12 cellular contexts compared by ENCODE assay signal in genomic region chr7:36021367-36021766, GRCh38.
DNase-seq lines count a peak whose midpoint lies in the region; ATAC-seq and TF ChIP-seq lines count a peak whose summit lies in the region.
"Had no signal": no experiment of that assay in that cellular context is flagged by ENCODE, and none has a peak within 500 bp of the region (broad histone marks: within the 10 kb centered on the region; RNA-seq: fewer than 3 reads in every experiment).

No MANE protein-coding gene starts in this region.

- H3K4me3 ChIP-seq in PC-3 (ENCODE audit: low read length) (no peak overlapping the region), fibroblast of mammary gland (ENCODE audit: control insufficient read depth, low read depth, low read length) (no peak overlapping the region)

- H3K36me3 Mint-ChIP-seq in activated naive CD8-positive, alpha-beta T cell treated with anti-CD3 and anti-CD28 coated beads, Interleukin-2, amount 50 U/mL, for 24 hours (ENCODE audit: low read depth): no peaks in the 10 kb centered on the region
- no peaks in the 10 kb centered on the region for H3K36me3 Mint-ChIP-seq in activated naive CD8-positive, alpha-beta T cell treated with anti-CD3 and anti-CD28 coated beads for 36 hours
- H3K36me3 Mint-ChIP-seq: brain; CD8-positive, alpha-beta T cell; memory B cell had no signal

- H3K9me2 ChIP-seq in PC-3 (replicated peaks; ENCODE audit: low read length): no peaks in the 10 kb centered on the region

- no peaks in the 10 kb centered on the region for H3K36me3 ChIP-seq in PC-3 (ENCODE audit: low read depth, low read length)

- CTCF ChIA-PET in PC-3 (lab: Charles Lee): no interaction called here

- peak; percentile 19 for DNase-seq in activated naive CD8-positive, alpha-beta T cell treated with anti-CD3 and anti-CD28 coated beads, Interleukin-2, amount 50 U/mL, for 24 hours
- no peak for DNase-seq in activated naive CD8-positive, alpha-beta T cell treated with anti-CD3 and anti-CD28 coated beads for 36 hours
- peak; percentile 53 for DNase-seq in PC-3
- DNase-seq in fibroblast of mammary gland (ENCODE audit: low read depth): peak; percentile 53
- no peak for DNase-seq in stimulated activated naive CD8-positive, alpha-beta T cell treated with anti-CD3 and anti-CD28 coated beads, Interleukin-15, amount 100 ng/mL, for 72 hours
- no peak for DNase-seq in anterior cingulate cortex (lab: John Stamatoyannopoulos, UW)
- no peak for DNase-seq in NCI-H2196 treated with DMSO at 0.1 percent for 48 hours (lab: John Stamatoyannopoulos, UW; ENCODE audit: unreplicated experiment)
- no peak for DNase-seq in SIG-M5 (lab: John Stamatoyannopoulos, UW)
- DNase-seq: T-helper 17 cell had no signal

- ATAC-seq in activated naive CD8-positive, alpha-beta T cell treated with anti-CD3 and anti-CD28 coated beads, Interleukin-2, amount 50 U/mL, for 24 hours: no peak
- peak; percentile 56; the same call in 1 of the 2 replicates for ATAC-seq in PC-3
- peak; percentile 15 for ATAC-seq in stimulated activated naive CD8-positive, alpha-beta T cell treated with anti-CD3 and anti-CD28 coated beads, Interleukin-15, amount 100 ng/mL, for 72 hours
- ATAC-seq: CD8-positive, alpha-beta T cell; T-helper 17 cell had no signal

- H3K27ac ChIP-seq in PC-3 (ENCODE audit: low read length): no peak overlapping the region

- POLR2A ChIA-PET in PC-3 (lab: Charles Lee; ENCODE audit: unreplicated experiment): interaction anchor here (0.6 kb wide), 1 partner anchor 8 kb away, joined by 3 read pairs; no protein-coding TSS in a partner anchor

- no peaks in the 10 kb centered on the region for H3F3A ChIP-seq in PC-3 (ENCODE audit: low read length, unreplicated experiment)

- no peaks in the 10 kb centered on the region for H3K4me1 Mint-ChIP-seq in activated naive CD8-positive, alpha-beta T cell treated with anti-CD3 and anti-CD28 coated beads, Interleukin-2, amount 50 U/mL, for 24 hours
- H3K4me1 Mint-ChIP-seq in activated naive CD8-positive, alpha-beta T cell treated with anti-CD3 and anti-CD28 coated beads for 36 hours: no peaks in the 10 kb centered on the region
- no peaks in the 10 kb centered on the region for H3K4me1 Mint-ChIP-seq in stimulated activated naive CD8-positive, alpha-beta T cell treated with anti-CD3 and anti-CD28 coated beads, Interleukin-15, amount 100 ng/mL, for 72 hours
- H3K4me1 Mint-ChIP-seq: memory B cell had no signal

- intact Hi-C loops in PC-3 (cut with micrococcal nuclease): no loop called here

- no peaks in the 10 kb centered on the region for H3K79me2 ChIP-seq in PC-3 (ENCODE audit: low read length)

- H3K9ac ChIP-seq in PC-3 (ENCODE audit: low read length): no peak overlapping the region

- no peaks in the 10 kb centered on the region for H4K20me1 ChIP-seq in PC-3 (ENCODE audit: low read length)

- H3K4me2 ChIP-seq in PC-3 (ENCODE audit: low read length): no peak overlapping the region

- no peak overlapping the region for H3K27ac Mint-ChIP-seq in activated naive CD8-positive, alpha-beta T cell treated with anti-CD3 and anti-CD28 coated beads, Interleukin-2, amount 50 U/mL, for 24 hours
- no peak overlapping the region for H3K27ac Mint-ChIP-seq in activated naive CD8-positive, alpha-beta T cell treated with anti-CD3 and anti-CD28 coated beads for 36 hours
- no peak overlapping the region for H3K27ac Mint-ChIP-seq in stimulated activated naive CD8-positive, alpha-beta T cell treated with anti-CD3 and anti-CD28 coated beads, Interleukin-15, amount 100 ng/mL, for 72 hours
- H3K27ac Mint-ChIP-seq: CD8-positive, alpha-beta T cell; memory B cell; T-helper 17 cell had no signal

- no peaks in the 10 kb centered on the region for H3K9me3 Mint-ChIP-seq in activated naive CD8-positive, alpha-beta T cell treated with anti-CD3 and anti-CD28 coated beads, Interleukin-2, amount 50 U/mL, for 24 hours
- no peaks in the 10 kb centered on the region for H3K9me3 Mint-ChIP-seq in activated naive CD8-positive, alpha-beta T cell treated with anti-CD3 and anti-CD28 coated beads for 36 hours
- no peaks in the 10 kb centered on the region for H3K9me3 Mint-ChIP-seq in stimulated activated naive CD8-positive, alpha-beta T cell treated with anti-CD3 and anti-CD28 coated beads, Interleukin-15, amount 100 ng/mL, for 72 hours
- H3K9me3 Mint-ChIP-seq: CD8-positive, alpha-beta T cell; memory B cell had no signal

- no peaks in the 10 kb centered on the region for H3K4me1 ChIP-seq in PC-3 (ENCODE audit: insufficient read depth, low read length)

- TF ChIP-seq CTCF in PC-3 (conservative IDR thresholded peaks at IDR 0.05; ENCODE audit: low read depth, low read length) (peak; percentile 78), fibroblast of mammary gland (conservative IDR thresholded peaks at IDR 0.05; ENCODE audit: control insufficient read depth, insufficient read depth, low read depth, low read length) (peak; percentile 57)

- H2AFZ ChIP-seq in PC-3 (ENCODE audit: low read length): no peak overlapping the region

- H3K27me3 ChIP-seq in PC-3 (ENCODE audit: low read length): no peaks in the 10 kb centered on the region

- no TSS peak for BruUV-seq in PC-3 (replicated peaks; lab: Mats Ljungman, UMichigan)

- no peaks in the 10 kb centered on the region for H3K9me3 ChIP-seq in PC-3 (ENCODE audit: low read length)

- no peak overlapping the region for H3K4me3 Mint-ChIP-seq in activated naive CD8-positive, alpha-beta T cell treated with anti-CD3 and anti-CD28 coated beads, Interleukin-2, amount 50 U/mL, for 24 hours
- no peak overlapping the region for H3K4me3 Mint-ChIP-seq in activated naive CD8-positive, alpha-beta T cell treated with anti-CD3 and anti-CD28 coated beads for 36 hours
- no peak overlapping the region for H3K4me3 Mint-ChIP-seq in stimulated activated naive CD8-positive, alpha-beta T cell treated with anti-CD3 and anti-CD28 coated beads, Interleukin-15, amount 100 ng/mL, for 72 hours
- H3K4me3 Mint-ChIP-seq: CD8-positive, alpha-beta T cell; memory B cell; T-helper 17 cell had no signal

- peaks cover 15% of the 10 kb centered on the region for H3K27me3 Mint-ChIP-seq in activated naive CD8-positive, alpha-beta T cell treated with anti-CD3 and anti-CD28 coated beads, Interleukin-2, amount 50 U/mL, for 24 hours
- no peaks in the 10 kb centered on the region for H3K27me3 Mint-ChIP-seq in activated naive CD8-positive, alpha-beta T cell treated with anti-CD3 and anti-CD28 coated beads for 36 hours
- H3K27me3 Mint-ChIP-seq in stimulated activated naive CD8-positive, alpha-beta T cell treated with anti-CD3 and anti-CD28 coated beads, Interleukin-15, amount 100 ng/mL, for 72 hours: no peaks in the 10 kb centered on the region

Comparison
In these comparisons a context has a peak if more than half of its experiments do, and no peak if none do; other contexts are left out.
1. DNase-seq: peak in activated naive CD8-positive, alpha-beta T cell treated with anti-CD3 and anti-CD28 coated beads, Interleukin-2, amount 50 U/mL, for 24 hours (single experiment), PC-3 (single experiment) and fibroblast of mammary gland (single experiment); none in activated naive CD8-positive, alpha-beta T cell treated with anti-CD3 and anti-CD28 coated beads for 36 hours (single experiment), stimulated activated naive CD8-positive, alpha-beta T cell treated with anti-CD3 and anti-CD28 coated beads, Interleukin-15, amount 100 ng/mL, for 72 hours (0 of 2), anterior cingulate cortex (0 of 58), NCI-H2196 treated with DMSO at 0.1 percent for 48 hours (single experiment) and SIG-M5 (single experiment).